ENCODE assay signal across 8 cellular contexts in the genomic region with DNA sequence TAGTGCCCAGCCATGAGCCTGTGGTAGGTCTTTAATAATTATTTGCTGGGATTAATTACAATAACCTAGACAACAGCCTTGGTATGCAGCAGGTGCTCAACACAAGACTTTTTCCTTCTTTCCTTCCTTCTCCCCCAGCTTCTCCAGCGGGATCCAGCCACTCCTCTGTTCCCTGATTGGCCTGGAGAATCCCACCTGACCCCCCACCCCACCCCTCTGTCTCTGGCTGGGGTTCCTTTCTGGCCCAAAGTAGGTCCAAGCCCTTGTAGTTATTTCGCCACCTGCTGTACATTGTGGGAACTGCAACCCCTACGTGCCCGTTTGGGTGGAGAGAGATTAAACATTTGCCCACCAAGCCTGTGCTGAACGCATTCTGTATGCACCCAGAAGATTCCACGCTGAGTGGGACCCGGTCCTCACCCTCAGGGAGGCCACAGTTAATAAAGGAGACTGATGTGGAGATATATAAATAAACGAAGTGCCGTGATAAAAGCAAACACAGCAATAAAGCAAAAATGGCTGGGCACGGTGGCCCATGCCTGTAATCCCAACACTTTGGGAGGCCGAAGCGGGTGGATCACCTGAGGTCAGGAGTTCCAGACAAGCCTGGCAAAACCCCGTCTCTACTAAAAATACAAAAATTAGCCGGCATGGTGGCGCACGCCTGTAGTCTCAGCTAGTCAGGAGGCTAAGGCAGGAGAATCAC. TPM values are rescaled to one million over a fixed set of nuclear protein-coding genes. Genes with fewer than 3 reads are reported as not detected.
DNase-seq lines count a peak whose midpoint lies in the region; ATAC-seq and TF ChIP-seq lines count a peak whose summit lies in the region.

No MANE protein-coding gene starts in this region.

- no peak overlapping the region for H3K27ac Mint-ChIP-seq in activated naive CD4-positive, alpha-beta T cell treated with anti-CD3 and anti-CD28 coated beads, Interleukin-2, amount 50 U/mL, for 72 hours

- intact Hi-C loops in left ventricle myocardium inferior (cut with micrococcal nuclease): no loop called here

- peak; percentile 73 to 81 for ATAC-seq in activated naive CD4-positive, alpha-beta T cell treated with anti-CD3 and anti-CD28 coated beads, Interleukin-2, amount 50 U/mL, for 72 hours
- no peak for ATAC-seq in HG03457 (IDR thresholded peaks at IDR 0.05; ENCODE audit: unreplicated experiment)
- ATAC-seq in HG03139 (IDR thresholded peaks at IDR 0.05; ENCODE audit: unreplicated experiment): no peak

- peaks cover 7 to 10% of the 10 kb centered on the region in 2 donors for H3K9me3 Mint-ChIP-seq in activated naive CD4-positive, alpha-beta T cell treated with anti-CD3 and anti-CD28 coated beads, Interleukin-2, amount 50 U/mL, for 72 hours

- DNase-seq in GM03348 (ENCODE audit: low spot score) (peak; percentile 91), LHCN-M2 (ENCODE audit: low read depth) (peak; percentile 80), SW 1271 (lab: John Stamatoyannopoulos, UW) (peak; percentile 28 to 71), left ventricle myocardium inferior (peak; percentile 60)
- DNase-seq in activated naive CD4-positive, alpha-beta T cell treated with anti-CD3 and anti-CD28 coated beads, Interleukin-2, amount 50 U/mL, for 72 hours (ENCODE audit: low spot score in 2 of 2): peak; percentile 65 to 85
- DNase-seq in stimulated activated CD4-positive, alpha-beta T cell treated with anti-CD3 and anti-CD28 coated beads, Interleukin-12 subunit alpha, Interleukin-12 subunit beta, amount 100 ng/mL, for 4 hours: peak; percentile 73

- H3K36me3 ChIP-seq in left ventricle myocardium inferior: peaks cover 40% of the 10 kb centered on the region

- H3K27me3 ChIP-seq in left ventricle myocardium inferior (ENCODE audit: low read depth): no peaks in the 10 kb centered on the region

- peaks cover 0 to 10% of the 10 kb centered on the region in 2 donors for H3K36me3 Mint-ChIP-seq in activated naive CD4-positive, alpha-beta T cell treated with anti-CD3 and anti-CD28 coated beads, Interleukin-2, amount 50 U/mL, for 72 hours

- H3K4me3 ChIP-seq in left ventricle myocardium inferior: no peak overlapping the region

- TF ChIP-seq CTCF in left ventricle myocardium inferior (IDR thresholded peaks at IDR 0.05; ENCODE audit: borderline replicate concordance): peak; percentile 85

- peak overlapping the region; percentile 79 for H3K27ac ChIP-seq in left ventricle myocardium inferior (replicated peaks)

- peaks cover 42% of the 10 kb centered on the region for H3K4me1 ChIP-seq in left ventricle myocardium inferior

- no peaks in the 10 kb centered on the region for H3K9me3 ChIP-seq in left ventricle myocardium inferior (replicated peaks)

RNA-seq across cellular contexts. Expression of gene DGKZ, which starts 32.1 kb away (rescaled TPM):
- total RNA-seq in LHCN-M2 (2014; rRNA removed): 69.7 and 92.5 TPM in 2 replicates
- 50.2 TPM for polyA plus RNA-seq in LHCN-M2 (2012)
- 100 to 1,000 TPM in 1 of 2 donors, 10 to 100 TPM in 1; 88.0 to 108 TPM for total RNA-seq in activated naive CD4-positive, alpha-beta T cell treated with anti-CD3 and anti-CD28 coated beads, Interleukin-2, amount 50 U/mL, for 72 hours
- 77.1 TPM for total RNA-seq in left ventricle myocardium inferior

RNA-seq across cellular contexts. Expression of gene CREB3L1, which starts 37.7 kb away (rescaled TPM):
- 21.0 and 23.9 TPM in 2 replicates for total RNA-seq in LHCN-M2 (2014; rRNA removed)
- 126 TPM for polyA plus RNA-seq in LHCN-M2 (2012)
- total RNA-seq in activated naive CD4-positive, alpha-beta T cell treated with anti-CD3 and anti-CD28 coated beads, Interleukin-2, amount 50 U/mL, for 72 hours: under 1 TPM; 0.14 to 0.61 TPM
- total RNA-seq in left ventricle myocardium inferior: 40.9 TPM

Comparison
In these comparisons a context has a peak if more than half of its experiments do, and no peak if none do; other contexts are left out.
1. ATAC-seq: peak in activated naive CD4-positive, alpha-beta T cell treated with anti-CD3 and anti-CD28 coated beads, Interleukin-2, amount 50 U/mL, for 72 hours (2 of 2); none in HG03457 (single experiment) and HG03139 (single experiment).
2. RNA of gene CREB3L1, which starts 37.7 kb away (total RNA-seq): 40.9 TPM in left ventricle myocardium inferior (single experiment) and 21.0 to 23.9 TPM in LHCN-M2; 0.14 to 0.61 TPM in activated naive CD4-positive, alpha-beta T cell treated with anti-CD3 and anti-CD28 coated beads, Interleukin-2, amount 50 U/mL, for 72 hours; every median in the first group is over 10 times any median in the second.
3. Peak in every context shown above with its lines, with median percentiles within 50 percentile points of each other: DNase-seq.